1 cellular context compared by ENCODE assay signal in genomic region chr7:130899638-130900401, GRCh38.
TF ChIP-seq lines count a peak whose summit lies in the region.

No MANE protein-coding gene starts in this region.

TF ChIP-seq in HepG2, 621 proteins besides CTCF, POLR2A, EP300 and RAD21 (continued from another document and continues in another):
- TF ChIP-seq, protein P1, sequence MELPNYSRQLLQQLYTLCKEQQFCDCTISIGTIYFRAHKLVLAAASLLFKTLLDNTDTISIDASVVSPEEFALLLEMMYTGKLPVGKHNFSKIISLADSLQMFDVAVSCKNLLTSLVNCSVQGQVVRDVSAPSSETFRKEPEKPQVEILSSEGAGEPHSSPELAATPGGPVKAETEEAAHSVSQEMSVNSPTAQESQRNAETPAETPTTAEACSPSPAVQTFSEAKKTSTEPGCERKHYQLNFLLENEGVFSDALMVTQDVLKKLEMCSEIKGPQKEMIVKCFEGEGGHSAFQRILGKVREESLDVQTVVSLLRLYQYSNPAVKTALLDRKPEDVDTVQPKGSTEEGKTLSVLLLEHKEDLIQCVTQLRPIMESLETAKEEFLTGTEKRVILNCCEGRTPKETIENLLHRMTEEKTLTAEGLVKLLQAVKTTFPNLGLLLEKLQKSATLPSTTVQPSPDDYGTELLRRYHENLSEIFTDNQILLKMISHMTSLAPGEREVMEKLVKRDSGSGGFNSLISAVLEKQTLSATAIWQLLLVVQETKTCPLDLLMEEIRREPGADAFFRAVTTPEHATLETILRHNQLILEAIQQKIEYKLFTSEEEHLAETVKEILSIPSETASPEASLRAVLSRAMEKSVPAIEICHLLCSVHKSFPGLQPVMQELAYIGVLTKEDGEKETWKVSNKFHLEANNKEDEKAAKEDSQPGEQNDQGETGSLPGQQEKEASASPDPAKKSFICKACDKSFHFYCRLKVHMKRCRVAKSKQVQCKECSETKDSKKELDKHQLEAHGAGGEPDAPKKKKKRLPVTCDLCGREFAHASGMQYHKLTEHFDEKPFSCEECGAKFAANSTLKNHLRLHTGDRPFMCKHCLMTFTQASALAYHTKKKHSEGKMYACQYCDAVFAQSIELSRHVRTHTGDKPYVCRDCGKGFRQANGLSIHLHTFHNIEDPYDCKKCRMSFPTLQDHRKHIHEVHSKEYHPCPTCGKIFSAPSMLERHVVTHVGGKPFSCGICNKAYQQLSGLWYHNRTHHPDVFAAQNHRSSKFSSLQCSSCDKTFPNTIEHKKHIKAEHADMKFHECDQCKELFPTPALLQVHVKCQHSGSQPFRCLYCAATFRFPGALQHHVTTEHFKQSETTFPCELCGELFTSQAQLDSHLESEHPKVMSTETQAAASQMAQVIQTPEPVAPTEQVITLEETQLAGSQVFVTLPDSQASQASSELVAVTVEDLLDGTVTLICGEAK (IDR thresholded peaks at IDR 0.05), result no peak
- TF ChIP-seq, protein P1 (CRISPR knock-in tag; IDR thresholded peaks at IDR 0.05), result no peak; the same call in 1 of the 2 replicates
- TF ChIP-seq ZNF546 (CRISPR knock-in tag; conservative IDR thresholded peaks at IDR 0.05), result no peak
- no peak for TF ChIP-seq ZFP36 (IDR thresholded peaks at IDR 0.05; ENCODE audit: borderline replicate concordance, low read depth, low read length, partially characterized antibody)
- peak; percentile 96 for TF ChIP-seq MIXL1 (CRISPR knock-in tag; IDR thresholded peaks at IDR 0.05)
- TF ChIP-seq, protein P2, sequence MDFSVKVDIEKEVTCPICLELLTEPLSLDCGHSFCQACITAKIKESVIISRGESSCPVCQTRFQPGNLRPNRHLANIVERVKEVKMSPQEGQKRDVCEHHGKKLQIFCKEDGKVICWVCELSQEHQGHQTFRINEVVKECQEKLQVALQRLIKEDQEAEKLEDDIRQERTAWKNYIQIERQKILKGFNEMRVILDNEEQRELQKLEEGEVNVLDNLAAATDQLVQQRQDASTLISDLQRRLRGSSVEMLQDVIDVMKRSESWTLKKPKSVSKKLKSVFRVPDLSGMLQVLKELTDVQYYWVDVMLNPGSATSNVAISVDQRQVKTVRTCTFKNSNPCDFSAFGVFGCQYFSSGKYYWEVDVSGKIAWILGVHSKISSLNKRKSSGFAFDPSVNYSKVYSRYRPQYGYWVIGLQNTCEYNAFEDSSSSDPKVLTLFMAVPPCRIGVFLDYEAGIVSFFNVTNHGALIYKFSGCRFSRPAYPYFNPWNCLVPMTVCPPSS (IDR thresholded peaks at IDR 0.05), result no peak
- 0 out of 2 replicates have a peak, but pooled peaks have one; percentile 44 for TF ChIP-seq ZNF44 (CRISPR knock-in tag; IDR thresholded peaks at IDR 0.05)
- no peak for TF ChIP-seq NRL (CRISPR knock-in tag; IDR thresholded peaks at IDR 0.05; ENCODE audit: borderline replicate concordance)
- TF ChIP-seq GABPA (IDR thresholded peaks at IDR 0.05; ENCODE audit: low read depth, low read length), result no peak
- peak; percentile 54; the same call in 1 of the 2 replicates for TF ChIP-seq GABPA (CRISPR knock-in tag; IDR thresholded peaks at IDR 0.05; ENCODE audit: low read depth)
- TF ChIP-seq BRCA1 (CRISPR knock-in tag; IDR thresholded peaks at IDR 0.05), result 0 out of 2 replicates have a peak, but pooled peaks have one; percentile 67
- TF ChIP-seq GTF2F1 (IDR thresholded peaks at IDR 0.05; ENCODE audit: low read length), result no peak
- TF ChIP-seq, protein P3, sequence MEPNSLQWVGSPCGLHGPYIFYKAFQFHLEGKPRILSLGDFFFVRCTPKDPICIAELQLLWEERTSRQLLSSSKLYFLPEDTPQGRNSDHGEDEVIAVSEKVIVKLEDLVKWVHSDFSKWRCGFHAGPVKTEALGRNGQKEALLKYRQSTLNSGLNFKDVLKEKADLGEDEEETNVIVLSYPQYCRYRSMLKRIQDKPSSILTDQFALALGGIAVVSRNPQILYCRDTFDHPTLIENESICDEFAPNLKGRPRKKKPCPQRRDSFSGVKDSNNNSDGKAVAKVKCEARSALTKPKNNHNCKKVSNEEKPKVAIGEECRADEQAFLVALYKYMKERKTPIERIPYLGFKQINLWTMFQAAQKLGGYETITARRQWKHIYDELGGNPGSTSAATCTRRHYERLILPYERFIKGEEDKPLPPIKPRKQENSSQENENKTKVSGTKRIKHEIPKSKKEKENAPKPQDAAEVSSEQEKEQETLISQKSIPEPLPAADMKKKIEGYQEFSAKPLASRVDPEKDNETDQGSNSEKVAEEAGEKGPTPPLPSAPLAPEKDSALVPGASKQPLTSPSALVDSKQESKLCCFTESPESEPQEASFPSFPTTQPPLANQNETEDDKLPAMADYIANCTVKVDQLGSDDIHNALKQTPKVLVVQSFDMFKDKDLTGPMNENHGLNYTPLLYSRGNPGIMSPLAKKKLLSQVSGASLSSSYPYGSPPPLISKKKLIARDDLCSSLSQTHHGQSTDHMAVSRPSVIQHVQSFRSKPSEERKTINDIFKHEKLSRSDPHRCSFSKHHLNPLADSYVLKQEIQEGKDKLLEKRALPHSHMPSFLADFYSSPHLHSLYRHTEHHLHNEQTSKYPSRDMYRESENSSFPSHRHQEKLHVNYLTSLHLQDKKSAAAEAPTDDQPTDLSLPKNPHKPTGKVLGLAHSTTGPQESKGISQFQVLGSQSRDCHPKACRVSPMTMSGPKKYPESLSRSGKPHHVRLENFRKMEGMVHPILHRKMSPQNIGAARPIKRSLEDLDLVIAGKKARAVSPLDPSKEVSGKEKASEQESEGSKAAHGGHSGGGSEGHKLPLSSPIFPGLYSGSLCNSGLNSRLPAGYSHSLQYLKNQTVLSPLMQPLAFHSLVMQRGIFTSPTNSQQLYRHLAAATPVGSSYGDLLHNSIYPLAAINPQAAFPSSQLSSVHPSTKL (CRISPR knock-in tag; IDR thresholded peaks at IDR 0.05), result peak; percentile 97
- TF ChIP-seq SAP130 (CRISPR knock-in tag; IDR thresholded peaks at IDR 0.05; ENCODE audit: low read depth), result peak; percentile 90
- TF ChIP-seq MED1 (CRISPR knock-in tag; IDR thresholded peaks at IDR 0.05), result peak; percentile 99
- no peak for TF ChIP-seq U2AF1 (optimal IDR thresholded peaks at IDR 0.05; ENCODE audit: low read depth, low read length)
- peak; percentile 52 for TF ChIP-seq ZNF629 (CRISPR knock-in tag; conservative IDR thresholded peaks at IDR 0.05)
- TF ChIP-seq BRD4 (CRISPR knock-in tag; IDR thresholded peaks at IDR 0.05), result peak; percentile 72; the same call in 1 of the 2 replicates
- peak; percentile 12; the same call in 1 of the 2 replicates for TF ChIP-seq FOSL1 (CRISPR knock-in tag; IDR thresholded peaks at IDR 0.05; ENCODE audit: borderline replicate concordance)
- TF ChIP-seq ZSCAN25 (CRISPR knock-in tag; IDR thresholded peaks at IDR 0.05), result no peak
- peak; percentile 61; the same call in 1 of the 2 replicates for TF ChIP-seq YEATS2 (CRISPR knock-in tag; IDR thresholded peaks at IDR 0.05; ENCODE audit: borderline replicate concordance)
- TF ChIP-seq DR1 (CRISPR knock-in tag; IDR thresholded peaks at IDR 0.05), result peak; percentile 46; the same call in 1 of the 2 replicates
- TF ChIP-seq, protein P4, sequence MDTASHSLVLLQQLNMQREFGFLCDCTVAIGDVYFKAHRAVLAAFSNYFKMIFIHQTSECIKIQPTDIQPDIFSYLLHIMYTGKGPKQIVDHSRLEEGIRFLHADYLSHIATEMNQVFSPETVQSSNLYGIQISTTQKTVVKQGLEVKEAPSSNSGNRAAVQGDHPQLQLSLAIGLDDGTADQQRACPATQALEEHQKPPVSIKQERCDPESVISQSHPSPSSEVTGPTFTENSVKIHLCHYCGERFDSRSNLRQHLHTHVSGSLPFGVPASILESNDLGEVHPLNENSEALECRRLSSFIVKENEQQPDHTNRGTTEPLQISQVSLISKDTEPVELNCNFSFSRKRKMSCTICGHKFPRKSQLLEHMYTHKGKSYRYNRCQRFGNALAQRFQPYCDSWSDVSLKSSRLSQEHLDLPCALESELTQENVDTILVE (CRISPR knock-in tag; IDR thresholded peaks at IDR 0.05), result peak; percentile 61; the same call in 1 of the 2 replicates
- TF ChIP-seq GFI1 (CRISPR knock-in tag; IDR thresholded peaks at IDR 0.05; ENCODE audit: borderline replicate concordance), result peak; percentile 68; the same call in 1 of the 2 replicates
- TF ChIP-seq GATAD2A (CRISPR knock-in tag; IDR thresholded peaks at IDR 0.05), result peak; percentile 99
- TF ChIP-seq AGO2 (optimal IDR thresholded peaks at IDR 0.05; ENCODE audit: low read depth, low read length), result no peak
- 0 out of 2 replicates have a peak, but pooled peaks have one; percentile 31 for TF ChIP-seq KDM2A (CRISPR knock-in tag; IDR thresholded peaks at IDR 0.05; ENCODE audit: borderline replicate concordance, low read depth)
- no peak for TF ChIP-seq HNRNPL (IDR thresholded peaks at IDR 0.05; ENCODE audit: low read depth, low read length)
- 0 out of 2 replicates have a peak, but pooled peaks have one; percentile 57 for TF ChIP-seq DPF2 (CRISPR knock-in tag; IDR thresholded peaks at IDR 0.05; ENCODE audit: borderline replicate concordance, low read depth)
- peak; percentile 31; the same call in 1 of the 2 replicates for TF ChIP-seq TOPORS (CRISPR knock-in tag; IDR thresholded peaks at IDR 0.05)
- TF ChIP-seq ZNF562 (CRISPR knock-in tag; IDR thresholded peaks at IDR 0.05; ENCODE audit: borderline replicate concordance), result no peak
- TF ChIP-seq, protein P5, sequence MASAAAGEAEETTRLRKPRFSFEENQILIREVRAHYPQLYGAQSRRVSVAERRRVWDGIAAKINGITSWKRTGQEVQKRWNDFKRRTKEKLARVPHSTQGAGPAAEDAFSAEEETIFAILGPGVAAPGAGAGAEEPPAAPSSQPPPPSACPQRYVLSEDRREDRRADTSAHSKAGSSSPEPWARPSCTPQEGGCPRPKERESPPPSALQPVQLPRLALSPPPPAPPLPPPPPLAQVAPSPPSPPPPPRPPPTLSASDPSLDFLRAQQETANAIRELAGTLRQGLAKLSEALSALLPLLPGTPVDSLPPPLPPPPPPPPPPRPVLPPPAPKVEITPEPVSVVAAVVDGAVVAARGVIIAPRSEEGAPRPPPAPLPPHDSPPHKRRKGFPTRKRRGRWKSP (CRISPR knock-in tag; IDR thresholded peaks at IDR 0.05), result no peak
- TF ChIP-seq ZNF850 (CRISPR knock-in tag; conservative IDR thresholded peaks at IDR 0.05), result no peak
- TF ChIP-seq ZNF788 (CRISPR knock-in tag; IDR thresholded peaks at IDR 0.05; ENCODE audit: borderline replicate concordance), result peak; percentile 71; the same call in 1 of the 2 replicates
- TF ChIP-seq KLF15 (CRISPR knock-in tag; IDR thresholded peaks at IDR 0.05; ENCODE audit: borderline replicate concordance), result no peak
- peak; percentile 93 for TF ChIP-seq ELF3 (CRISPR knock-in tag; IDR thresholded peaks at IDR 0.05)
- peak; percentile 81; the same call in 1 of the 2 replicates for TF ChIP-seq ZBTB3 (CRISPR knock-in tag; IDR thresholded peaks at IDR 0.05; ENCODE audit: borderline replicate concordance, low read depth)
- 0 out of 2 replicates have a peak, but pooled peaks have one; percentile 32 for TF ChIP-seq FIP1L1 (IDR thresholded peaks at IDR 0.05; ENCODE audit: borderline replicate concordance, insufficient read depth, low read depth, low read length)
- TF ChIP-seq ZNF614 (CRISPR knock-in tag; IDR thresholded peaks at IDR 0.05; ENCODE audit: borderline replicate concordance), result peak; percentile 93
- TF ChIP-seq SNAPC2 (CRISPR knock-in tag; IDR thresholded peaks at IDR 0.05), result peak; percentile 70; the same call in 1 of the 2 replicates
- TF ChIP-seq STAG1 (CRISPR knock-in tag; IDR thresholded peaks at IDR 0.05), result peak; percentile 45
- peak; percentile 62; the same call in 1 of the 2 replicates for TF ChIP-seq NFKB2 (CRISPR knock-in tag; IDR thresholded peaks at IDR 0.05; ENCODE audit: borderline replicate concordance)
- TF ChIP-seq, protein P6, sequence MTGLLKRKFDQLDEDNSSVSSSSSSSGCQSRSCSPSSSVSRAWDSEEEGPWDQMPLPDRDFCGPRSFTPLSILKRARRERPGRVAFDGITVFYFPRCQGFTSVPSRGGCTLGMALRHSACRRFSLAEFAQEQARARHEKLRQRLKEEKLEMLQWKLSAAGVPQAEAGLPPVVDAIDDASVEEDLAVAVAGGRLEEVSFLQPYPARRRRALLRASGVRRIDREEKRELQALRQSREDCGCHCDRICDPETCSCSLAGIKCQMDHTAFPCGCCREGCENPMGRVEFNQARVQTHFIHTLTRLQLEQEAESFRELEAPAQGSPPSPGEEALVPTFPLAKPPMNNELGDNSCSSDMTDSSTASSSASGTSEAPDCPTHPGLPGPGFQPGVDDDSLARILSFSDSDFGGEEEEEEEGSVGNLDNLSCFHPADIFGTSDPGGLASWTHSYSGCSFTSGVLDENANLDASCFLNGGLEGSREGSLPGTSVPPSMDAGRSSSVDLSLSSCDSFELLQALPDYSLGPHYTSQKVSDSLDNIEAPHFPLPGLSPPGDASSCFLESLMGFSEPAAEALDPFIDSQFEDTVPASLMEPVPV (CRISPR knock-in tag; IDR thresholded peaks at IDR 0.05), result no peak
- peak; percentile 89; the same call in 1 of the 2 replicates for TF ChIP-seq MIER3 (CRISPR knock-in tag; IDR thresholded peaks at IDR 0.05; ENCODE audit: borderline replicate concordance)
